In the genomic region with DNA sequence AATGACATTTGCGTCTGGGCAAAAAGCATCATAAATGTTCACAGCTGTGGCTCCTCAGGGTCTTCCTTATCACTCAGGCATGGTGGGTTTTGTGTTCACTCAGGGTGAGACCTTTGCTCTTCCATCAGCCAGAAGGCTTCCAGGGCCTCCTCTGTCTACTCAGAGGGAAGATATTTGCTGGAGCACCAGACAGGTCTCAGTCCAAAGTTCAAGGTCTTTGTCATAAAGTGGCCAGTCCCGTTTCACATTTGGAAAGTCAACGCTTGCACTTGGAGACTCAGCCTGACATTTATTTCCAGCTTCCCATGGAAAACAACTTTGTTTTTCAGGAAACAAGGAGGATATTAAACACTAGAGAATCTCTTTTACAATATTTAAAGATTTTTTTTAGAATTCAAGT, we compare ENCODE assay signal across 1 cellular context.
TF ChIP-seq lines count a peak whose summit lies in the region.

No MANE protein-coding gene starts in this region.

TF ChIP-seq in HepG2, 621 proteins besides CTCF, POLR2A, EP300 and RAD21 (continued from another document):
- TF ChIP-seq, protein P1, sequence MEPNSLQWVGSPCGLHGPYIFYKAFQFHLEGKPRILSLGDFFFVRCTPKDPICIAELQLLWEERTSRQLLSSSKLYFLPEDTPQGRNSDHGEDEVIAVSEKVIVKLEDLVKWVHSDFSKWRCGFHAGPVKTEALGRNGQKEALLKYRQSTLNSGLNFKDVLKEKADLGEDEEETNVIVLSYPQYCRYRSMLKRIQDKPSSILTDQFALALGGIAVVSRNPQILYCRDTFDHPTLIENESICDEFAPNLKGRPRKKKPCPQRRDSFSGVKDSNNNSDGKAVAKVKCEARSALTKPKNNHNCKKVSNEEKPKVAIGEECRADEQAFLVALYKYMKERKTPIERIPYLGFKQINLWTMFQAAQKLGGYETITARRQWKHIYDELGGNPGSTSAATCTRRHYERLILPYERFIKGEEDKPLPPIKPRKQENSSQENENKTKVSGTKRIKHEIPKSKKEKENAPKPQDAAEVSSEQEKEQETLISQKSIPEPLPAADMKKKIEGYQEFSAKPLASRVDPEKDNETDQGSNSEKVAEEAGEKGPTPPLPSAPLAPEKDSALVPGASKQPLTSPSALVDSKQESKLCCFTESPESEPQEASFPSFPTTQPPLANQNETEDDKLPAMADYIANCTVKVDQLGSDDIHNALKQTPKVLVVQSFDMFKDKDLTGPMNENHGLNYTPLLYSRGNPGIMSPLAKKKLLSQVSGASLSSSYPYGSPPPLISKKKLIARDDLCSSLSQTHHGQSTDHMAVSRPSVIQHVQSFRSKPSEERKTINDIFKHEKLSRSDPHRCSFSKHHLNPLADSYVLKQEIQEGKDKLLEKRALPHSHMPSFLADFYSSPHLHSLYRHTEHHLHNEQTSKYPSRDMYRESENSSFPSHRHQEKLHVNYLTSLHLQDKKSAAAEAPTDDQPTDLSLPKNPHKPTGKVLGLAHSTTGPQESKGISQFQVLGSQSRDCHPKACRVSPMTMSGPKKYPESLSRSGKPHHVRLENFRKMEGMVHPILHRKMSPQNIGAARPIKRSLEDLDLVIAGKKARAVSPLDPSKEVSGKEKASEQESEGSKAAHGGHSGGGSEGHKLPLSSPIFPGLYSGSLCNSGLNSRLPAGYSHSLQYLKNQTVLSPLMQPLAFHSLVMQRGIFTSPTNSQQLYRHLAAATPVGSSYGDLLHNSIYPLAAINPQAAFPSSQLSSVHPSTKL (CRISPR knock-in tag; IDR thresholded peaks at IDR 0.05): peak; percentile 56
- TF ChIP-seq SKI (IDR thresholded peaks at IDR 0.05; ENCODE audit: partially characterized antibody) (peak; percentile 25), ZNF230 (CRISPR knock-in tag; IDR thresholded peaks at IDR 0.05) (no peak), NR2F1 (CRISPR knock-in tag; IDR thresholded peaks at IDR 0.05) (0 out of 4 replicates have a peak, but pooled peaks of 1 of the 2 experiments have one; percentile 30), GATAD2A (CRISPR knock-in tag; IDR thresholded peaks at IDR 0.05) (0 out of 2 replicates have a peak, but pooled peaks have one; percentile 31), SALL1 (CRISPR knock-in tag; IDR thresholded peaks at IDR 0.05) (0 out of 2 replicates have a peak, but pooled peaks have one; percentile 23), ZMYM4 (CRISPR knock-in tag; IDR thresholded peaks at IDR 0.05) (0 out of 2 replicates have a peak, but pooled peaks have one; percentile 27), ZC3H4 (CRISPR knock-in tag; IDR thresholded peaks at IDR 0.05; ENCODE audit: borderline replicate concordance) (no peak), ZNF7 (CRISPR knock-in tag; IDR thresholded peaks at IDR 0.05) (no peak), NFE2L1 (CRISPR knock-in tag; IDR thresholded peaks at IDR 0.05; ENCODE audit: borderline replicate concordance) (no peak), NCOR1 (IDR thresholded peaks at IDR 0.05; ENCODE audit: borderline replicate concordance, low read length) (peak; percentile 58; the same call in 1 of the 2 replicates), ZNF644 (CRISPR knock-in tag; IDR thresholded peaks at IDR 0.05; ENCODE audit: low read depth) (0 out of 2 replicates have a peak, but pooled peaks have one; percentile 29), HNF4A (CRISPR knock-in tag; IDR thresholded peaks at IDR 0.05) (peak; percentile 90), HNF4G (IDR thresholded peaks at IDR 0.05; ENCODE audit: borderline replicate concordance, low read depth, low read length) (peak; percentile 59; the same call in 1 of the 2 replicates), HNF4G (CRISPR knock-in tag; IDR thresholded peaks at IDR 0.05; ENCODE audit: borderline replicate concordance, low read depth) (no peak), ZNF589 (CRISPR knock-in tag; conservative IDR thresholded peaks at IDR 0.05) (no peak)
- TF ChIP-seq, protein P2, sequence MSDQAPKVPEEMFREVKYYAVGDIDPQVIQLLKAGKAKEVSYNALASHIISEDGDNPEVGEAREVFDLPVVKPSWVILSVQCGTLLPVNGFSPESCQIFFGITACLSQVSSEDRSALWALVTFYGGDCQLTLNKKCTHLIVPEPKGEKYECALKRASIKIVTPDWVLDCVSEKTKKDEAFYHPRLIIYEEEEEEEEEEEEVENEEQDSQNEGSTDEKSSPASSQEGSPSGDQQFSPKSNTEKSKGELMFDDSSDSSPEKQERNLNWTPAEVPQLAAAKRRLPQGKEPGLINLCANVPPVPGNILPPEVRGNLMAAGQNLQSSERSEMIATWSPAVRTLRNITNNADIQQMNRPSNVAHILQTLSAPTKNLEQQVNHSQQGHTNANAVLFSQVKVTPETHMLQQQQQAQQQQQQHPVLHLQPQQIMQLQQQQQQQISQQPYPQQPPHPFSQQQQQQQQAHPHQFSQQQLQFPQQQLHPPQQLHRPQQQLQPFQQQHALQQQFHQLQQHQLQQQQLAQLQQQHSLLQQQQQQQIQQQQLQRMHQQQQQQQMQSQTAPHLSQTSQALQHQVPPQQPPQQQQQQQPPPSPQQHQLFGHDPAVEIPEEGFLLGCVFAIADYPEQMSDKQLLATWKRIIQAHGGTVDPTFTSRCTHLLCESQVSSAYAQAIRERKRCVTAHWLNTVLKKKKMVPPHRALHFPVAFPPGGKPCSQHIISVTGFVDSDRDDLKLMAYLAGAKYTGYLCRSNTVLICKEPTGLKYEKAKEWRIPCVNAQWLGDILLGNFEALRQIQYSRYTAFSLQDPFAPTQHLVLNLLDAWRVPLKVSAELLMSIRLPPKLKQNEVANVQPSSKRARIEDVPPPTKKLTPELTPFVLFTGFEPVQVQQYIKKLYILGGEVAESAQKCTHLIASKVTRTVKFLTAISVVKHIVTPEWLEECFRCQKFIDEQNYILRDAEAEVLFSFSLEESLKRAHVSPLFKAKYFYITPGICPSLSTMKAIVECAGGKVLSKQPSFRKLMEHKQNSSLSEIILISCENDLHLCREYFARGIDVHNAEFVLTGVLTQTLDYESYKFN (CRISPR knock-in tag; conservative IDR thresholded peaks at IDR 0.05): peak; percentile 37; the same call in 1 of the 2 replicates
- TF ChIP-seq, protein P3, sequence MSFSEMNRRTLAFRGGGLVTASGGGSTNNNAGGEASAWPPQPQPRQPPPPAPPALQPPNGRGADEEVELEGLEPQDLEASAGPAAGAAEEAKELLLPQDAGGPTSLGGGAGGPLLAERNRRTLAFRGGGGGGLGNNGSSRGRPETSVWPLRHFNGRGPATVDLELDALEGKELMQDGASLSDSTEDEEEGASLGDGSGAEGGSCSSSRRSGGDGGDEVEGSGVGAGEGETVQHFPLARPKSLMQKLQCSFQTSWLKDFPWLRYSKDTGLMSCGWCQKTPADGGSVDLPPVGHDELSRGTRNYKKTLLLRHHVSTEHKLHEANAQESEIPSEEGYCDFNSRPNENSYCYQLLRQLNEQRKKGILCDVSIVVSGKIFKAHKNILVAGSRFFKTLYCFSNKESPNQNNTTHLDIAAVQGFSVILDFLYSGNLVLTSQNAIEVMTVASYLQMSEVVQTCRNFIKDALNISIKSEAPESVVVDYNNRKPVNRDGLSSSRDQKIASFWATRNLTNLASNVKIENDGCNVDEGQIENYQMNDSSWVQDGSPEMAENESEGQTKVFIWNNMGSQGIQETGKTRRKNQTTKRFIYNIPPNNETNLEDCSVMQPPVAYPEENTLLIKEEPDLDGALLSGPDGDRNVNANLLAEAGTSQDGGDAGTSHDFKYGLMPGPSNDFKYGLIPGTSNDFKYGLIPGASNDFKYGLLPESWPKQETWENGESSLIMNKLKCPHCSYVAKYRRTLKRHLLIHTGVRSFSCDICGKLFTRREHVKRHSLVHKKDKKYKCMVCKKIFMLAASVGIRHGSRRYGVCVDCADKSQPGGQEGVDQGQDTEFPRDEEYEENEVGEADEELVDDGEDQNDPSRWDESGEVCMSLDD (CRISPR knock-in tag; IDR thresholded peaks at IDR 0.05; ENCODE audit: borderline replicate concordance): no peak
- TF ChIP-seq, protein P4, sequence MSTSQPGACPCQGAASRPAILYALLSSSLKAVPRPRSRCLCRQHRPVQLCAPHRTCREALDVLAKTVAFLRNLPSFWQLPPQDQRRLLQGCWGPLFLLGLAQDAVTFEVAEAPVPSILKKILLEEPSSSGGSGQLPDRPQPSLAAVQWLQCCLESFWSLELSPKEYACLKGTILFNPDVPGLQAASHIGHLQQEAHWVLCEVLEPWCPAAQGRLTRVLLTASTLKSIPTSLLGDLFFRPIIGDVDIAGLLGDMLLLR (CRISPR knock-in tag; IDR thresholded peaks at IDR 0.05): no peak
